1 cellular context compared by ENCODE assay signal in the genomic region with DNA sequence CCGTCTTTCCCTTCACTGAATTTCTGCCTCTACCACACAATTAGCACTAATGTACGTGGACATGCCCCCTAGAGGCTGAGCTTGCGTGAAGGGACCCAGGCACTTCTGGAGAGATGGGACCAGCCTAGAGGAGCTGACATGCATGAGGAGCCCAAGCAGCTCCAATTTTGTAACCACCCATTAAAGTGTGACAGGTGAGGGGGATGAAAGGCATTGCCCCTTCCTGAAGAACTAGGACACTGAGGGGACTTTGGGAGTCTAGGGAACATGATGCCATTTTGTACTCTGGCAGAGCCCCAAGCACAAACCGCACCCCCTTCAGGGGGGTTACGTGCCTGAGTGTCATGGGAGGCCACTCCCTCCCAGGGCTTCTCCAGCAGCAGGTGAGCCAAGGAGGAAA.
TF ChIP-seq lines count a peak whose summit lies in the region.

No MANE protein-coding gene starts in this region.

TF ChIP-seq in HCT116, 20 proteins besides CTCF, POLR2A, EP300 and RAD21 (continued from another document):
- TF ChIP-seq, protein P1, sequence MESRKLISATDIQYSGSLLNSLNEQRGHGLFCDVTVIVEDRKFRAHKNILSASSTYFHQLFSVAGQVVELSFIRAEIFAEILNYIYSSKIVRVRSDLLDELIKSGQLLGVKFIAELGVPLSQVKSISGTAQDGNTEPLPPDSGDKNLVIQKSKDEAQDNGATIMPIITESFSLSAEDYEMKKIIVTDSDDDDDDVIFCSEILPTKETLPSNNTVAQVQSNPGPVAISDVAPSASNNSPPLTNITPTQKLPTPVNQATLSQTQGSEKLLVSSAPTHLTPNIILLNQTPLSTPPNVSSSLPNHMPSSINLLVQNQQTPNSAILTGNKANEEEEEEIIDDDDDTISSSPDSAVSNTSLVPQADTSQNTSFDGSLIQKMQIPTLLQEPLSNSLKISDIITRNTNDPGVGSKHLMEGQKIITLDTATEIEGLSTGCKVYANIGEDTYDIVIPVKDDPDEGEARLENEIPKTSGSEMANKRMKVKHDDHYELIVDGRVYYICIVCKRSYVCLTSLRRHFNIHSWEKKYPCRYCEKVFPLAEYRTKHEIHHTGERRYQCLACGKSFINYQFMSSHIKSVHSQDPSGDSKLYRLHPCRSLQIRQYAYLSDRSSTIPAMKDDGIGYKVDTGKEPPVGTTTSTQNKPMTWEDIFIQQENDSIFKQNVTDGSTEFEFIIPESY (IDR thresholded peaks at IDR 0.05; ENCODE audit: extremely low read depth, insufficient replicate concordance, low read length): no peak
- TF ChIP-seq REST (IDR thresholded peaks at IDR 0.05; ENCODE audit: low read depth) (no peak), ZNF274 (IDR thresholded peaks at IDR 0.05; ENCODE audit: low read depth, low read length) (no peak), ZFX (IDR thresholded peaks at IDR 0.05) (no peak), SP1 (IDR thresholded peaks at IDR 0.05; ENCODE audit: low read depth) (no peak), EZH2 (IDR thresholded peaks at IDR 0.05) (no peak), YY1 (IDR thresholded peaks at IDR 0.05; ENCODE audit: extremely low read depth, insufficient replicate concordance, low read depth, low read length) (no peak), POLR2AphosphoS5 (IDR thresholded peaks at IDR 0.05; ENCODE audit: low read depth, low read length) (no peak), TCF7L2 (IDR thresholded peaks at IDR 0.05; ENCODE audit: borderline replicate concordance, extremely low read depth, insufficient read depth, insufficient read length) (no peak), CEBPB (IDR thresholded peaks at IDR 0.05; ENCODE audit: low read depth) (no peak), JUND (IDR thresholded peaks at IDR 0.05) (no peak), FOSL1 (IDR thresholded peaks at IDR 0.05; ENCODE audit: low read depth) (no peak), SIN3A (IDR thresholded peaks at IDR 0.05; ENCODE audit: low read depth) (no peak)
- TF ChIP-seq, protein P2, sequence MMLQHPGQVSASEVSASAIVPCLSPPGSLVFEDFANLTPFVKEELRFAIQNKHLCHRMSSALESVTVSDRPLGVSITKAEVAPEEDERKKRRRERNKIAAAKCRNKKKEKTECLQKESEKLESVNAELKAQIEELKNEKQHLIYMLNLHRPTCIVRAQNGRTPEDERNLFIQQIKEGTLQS (IDR thresholded peaks at IDR 0.05): no peak
